Comparison of ENCODE assay signal across 22 cellular contexts in genomic region chr2:182814804-182815203, GRCh38. TPM values are rescaled to one million over a fixed set of nuclear protein-coding genes. Genes with fewer than 3 reads are reported as not detected.
A peak's percentile ranks its signal among the peaks of the same experiment; 100 is the strongest.
DNase-seq lines count a peak whose midpoint lies in the region; ATAC-seq, FAIRE-seq and TF ChIP-seq lines count a peak whose summit lies in the region.
"Had no signal": no experiment of that assay in that cellular context is flagged by ENCODE, and none has a peak within 500 bp of the region (broad histone marks: within the 10 kb centered on the region; RNA-seq: fewer than 3 reads in every experiment).

No MANE protein-coding gene starts in this region.

- no peaks in the 10 kb centered on the region for H3K4me1 Mint-ChIP-seq in activated naive CD8-positive, alpha-beta T cell treated with anti-CD3 and anti-CD28 coated beads, Interleukin-2, amount 50 U/mL, for 24 hours
- H3K4me1 Mint-ChIP-seq in activated naive CD8-positive, alpha-beta T cell treated with anti-CD3 and anti-CD28 coated beads for 36 hours: no peaks in the 10 kb centered on the region
- H3K4me1 Mint-ChIP-seq: CD14-positive monocyte; CD4-positive, alpha-beta memory T cell had no signal

- H3K4me1 ChIP-seq in trophoblast cell (ENCODE audit: control insufficient read depth in 1 of 2, insufficient read depth in 2 of 2, low read length in 2 of 2) (no peaks in the 10 kb centered on the region), A673 (ENCODE audit: insufficient read depth, low read length, poor library complexity, severe bottlenecking) (peaks cover 30% of the 10 kb centered on the region)
- H3K4me1 ChIP-seq: A549, BLaER1 had no signal

- DNase-seq in activated naive CD8-positive, alpha-beta T cell treated with anti-CD3 and anti-CD28 coated beads, Interleukin-2, amount 50 U/mL, for 24 hours: no peak
- DNase-seq in activated naive CD8-positive, alpha-beta T cell treated with anti-CD3 and anti-CD28 coated beads for 36 hours: no peak
- DNase-seq in bronchial epithelial cell (ENCODE audit: low read depth) (no peak), trophoblast cell (no peak), HUDEP-2 (lab: John Stamatoyannopoulos, UW; ENCODE audit: unreplicated experiment in 76 of 76) (no peak), A673 (ENCODE audit: low spot score) (no peak)
- DNase-seq: CD4-positive, alpha-beta memory T cell; DMS153; DMS79; GDM1; GOT3; H9; IMR-90; KBM-7 had no signal

- H2AK5ac ChIP-seq in trophoblast cell (ENCODE audit: low read length): no peak overlapping the region

- H3K4me3 Mint-ChIP-seq in activated naive CD8-positive, alpha-beta T cell treated with anti-CD3 and anti-CD28 coated beads, Interleukin-2, amount 50 U/mL, for 24 hours: no peak overlapping the region
- no peak overlapping the region for H3K4me3 Mint-ChIP-seq in activated naive CD8-positive, alpha-beta T cell treated with anti-CD3 and anti-CD28 coated beads for 36 hours
- H3K4me3 Mint-ChIP-seq: CD14-positive monocyte; CD4-positive, alpha-beta memory T cell; H9 had no signal

- no peak overlapping the region for H2AFZ ChIP-seq in trophoblast cell (ENCODE audit: insufficient read depth, low read length, poor library complexity)

- H3K4ac ChIP-seq in trophoblast cell (ENCODE audit: low read depth, low read length): no peak overlapping the region

- no peak overlapping the region for H4K12ac ChIP-seq in trophoblast cell (ENCODE audit: low read depth, low read length)

- H3K9ac ChIP-seq in trophoblast cell (ENCODE audit: low read length): no peak overlapping the region
- H3K9ac ChIP-seq: BLaER1 had no signal

- no peak overlapping the region for H3K14ac ChIP-seq in trophoblast cell (ENCODE audit: low read length)

- no peak overlapping the region for H4K8ac ChIP-seq in trophoblast cell (ENCODE audit: low read depth, low read length)

- no peaks in the 10 kb centered on the region for H3K36me3 Mint-ChIP-seq in activated naive CD8-positive, alpha-beta T cell treated with anti-CD3 and anti-CD28 coated beads, Interleukin-2, amount 50 U/mL, for 24 hours (ENCODE audit: low read depth)
- no peaks in the 10 kb centered on the region for H3K36me3 Mint-ChIP-seq in activated naive CD8-positive, alpha-beta T cell treated with anti-CD3 and anti-CD28 coated beads for 36 hours
- H3K36me3 Mint-ChIP-seq: CD14-positive monocyte; CD4-positive, alpha-beta memory T cell had no signal

- BruUV-seq in A673 (replicated peaks; lab: Mats Ljungman, UMichigan): no TSS peak

- H3K4me3 ChIP-seq in bronchial epithelial cell (ENCODE audit: low read depth, low read length): no peak overlapping the region
- H3K4me3 ChIP-seq in trophoblast cell (ENCODE audit: low read depth, low read length): peak overlapping the region; percentile 12
- no peak overlapping the region for H3K4me3 ChIP-seq in A673 (ENCODE audit: low read depth, low read length, poor library complexity, severe bottlenecking)
- H3K4me3 ChIP-seq: A549, BLaER1 had no signal

- H3K79me2 ChIP-seq in trophoblast cell (ENCODE audit: control insufficient read depth, insufficient read depth, low read length, poor library complexity): no peaks in the 10 kb centered on the region

- POLR2A ChIA-PET in A673 (lab: Charles Lee; ENCODE audit: low non-redundant PET): interaction anchor here (0.7 kb wide), 1 partner anchor 362 kb away, joined by 3 read pairs; no protein-coding TSS in a partner anchor

- no peak overlapping the region for H3K4me2 ChIP-seq in trophoblast cell (ENCODE audit: low read length)
- H3K4me2 ChIP-seq: A549, BLaER1 had no signal

- no peak overlapping the region for H3K27ac Mint-ChIP-seq in activated naive CD8-positive, alpha-beta T cell treated with anti-CD3 and anti-CD28 coated beads, Interleukin-2, amount 50 U/mL, for 24 hours
- no peak overlapping the region for H3K27ac Mint-ChIP-seq in activated naive CD8-positive, alpha-beta T cell treated with anti-CD3 and anti-CD28 coated beads for 36 hours
- H3K27ac Mint-ChIP-seq: CD14-positive monocyte; CD4-positive, alpha-beta memory T cell; H9 had no signal

- no peak overlapping the region for H2BK12ac ChIP-seq in trophoblast cell (ENCODE audit: low read length)

- intact Hi-C loops in A673 (cut with micrococcal nuclease; ENCODE audit: unreplicated experiment): no loop called here

- H4K91ac ChIP-seq in trophoblast cell (ENCODE audit: low read depth, low read length): no peak overlapping the region

- peak; percentile 15 for ATAC-seq in activated naive CD8-positive, alpha-beta T cell treated with anti-CD3 and anti-CD28 coated beads, Interleukin-2, amount 50 U/mL, for 24 hours
- ATAC-seq in HG03442 (IDR thresholded peaks at IDR 0.05; ENCODE audit: unreplicated experiment): no peak

- H2BK5ac ChIP-seq in trophoblast cell (ENCODE audit: low read depth, low read length, poor library complexity): no peak overlapping the region

- H3K27ac ChIP-seq in trophoblast cell (ENCODE audit: low read depth, low read length): no peak overlapping the region
- no peak overlapping the region for H3K27ac ChIP-seq in A673 (ENCODE audit: low read depth, low read length, poor library complexity, severe bottlenecking)
- H3K27ac ChIP-seq: 22Rv1, A549, BLaER1 had no signal

- H3K27me3 ChIP-seq in bronchial epithelial cell (ENCODE audit: control insufficient read depth, insufficient read depth, low read length) (peaks cover 1% of the 10 kb centered on the region), trophoblast cell (ENCODE audit: insufficient read depth, low read length) (no peaks in the 10 kb centered on the region), A673 (replicated peaks; ENCODE audit: insufficient read depth, low read depth, low read length, poor library complexity) (no peaks in the 10 kb centered on the region)
- H3K27me3 ChIP-seq: BLaER1 had no signal

- no CpG with 5 or more reads among the region's 3 CpGs for WGBS in trophoblast cell (ENCODE audit: extremely low coverage, insufficient coverage, insufficient read length)

- CTCF ChIA-PET in A673 (lab: Charles Lee): no interaction called here

- peak; percentile 85 for FAIRE-seq in bronchial epithelial cell (lab: Jason Lieb, UNC)
- FAIRE-seq: A549, GM12892, GM18507 had no signal

- H3K23ac ChIP-seq in trophoblast cell (ENCODE audit: low read length): no peak overlapping the region

- H3K9me3 ChIP-seq in trophoblast cell (ENCODE audit: insufficient read depth, low read depth, low read length): peaks cover 4% of the 10 kb centered on the region
- H3K9me3 ChIP-seq in A673 (ENCODE audit: low read depth, low read length, poor library complexity, severe bottlenecking): no peaks in the 10 kb centered on the region
- H3K9me3 ChIP-seq: A549, BLaER1 had no signal

- H3K27me3 Mint-ChIP-seq in activated naive CD8-positive, alpha-beta T cell treated with anti-CD3 and anti-CD28 coated beads, Interleukin-2, amount 50 U/mL, for 24 hours: peaks cover 15% of the 10 kb centered on the region
- peaks cover 16% of the 10 kb centered on the region for H3K27me3 Mint-ChIP-seq in activated naive CD8-positive, alpha-beta T cell treated with anti-CD3 and anti-CD28 coated beads for 36 hours

- H3K36me3 ChIP-seq in bronchial epithelial cell (ENCODE audit: control insufficient read depth, insufficient read depth, low read length): no peaks in the 10 kb centered on the region
- no peaks in the 10 kb centered on the region for H3K36me3 ChIP-seq in trophoblast cell (ENCODE audit: control insufficient read depth in 1 of 2, insufficient read depth in 2 of 2, low read length in 2 of 2)
- H3K36me3 ChIP-seq in A673 (ENCODE audit: insufficient read depth, low read length, poor library complexity, severe bottlenecking): no peaks in the 10 kb centered on the region
- H3K36me3 ChIP-seq: BLaER1 had no signal

- H2BK120ac ChIP-seq in trophoblast cell (ENCODE audit: insufficient read depth, low read length, poor library complexity): no peak overlapping the region

- H3K79me1 ChIP-seq in trophoblast cell (ENCODE audit: low read length): no peaks in the 10 kb centered on the region

- no peak overlapping the region for H3K18ac ChIP-seq in trophoblast cell (ENCODE audit: low read length)

- TF ChIP-seq CTCF in bronchial epithelial cell (IDR thresholded peaks at IDR 0.05; ENCODE audit: insufficient read depth, low read length, severe bottlenecking) (no peak), A673 (conservative IDR thresholded peaks at IDR 0.05; ENCODE audit: low read depth, low read length) (no peak)

- H3K9me3 Mint-ChIP-seq in activated naive CD8-positive, alpha-beta T cell treated with anti-CD3 and anti-CD28 coated beads, Interleukin-2, amount 50 U/mL, for 24 hours: no peaks in the 10 kb centered on the region
- H3K9me3 Mint-ChIP-seq in activated naive CD8-positive, alpha-beta T cell treated with anti-CD3 and anti-CD28 coated beads for 36 hours: no peaks in the 10 kb centered on the region
- H3K9me3 Mint-ChIP-seq: CD4-positive, alpha-beta memory T cell; H9 had no signal

RNA-seq across cellular contexts. Expression of gene FRZB, which starts 51.6 kb away (rescaled TPM):
- not detected for total RNA-seq in activated naive CD8-positive, alpha-beta T cell treated with anti-CD3 and anti-CD28 coated beads for 36 hours
- total RNA-seq in bronchial epithelial cell (0.26 and 0.38 TPM in 2 replicates), A673 (2021) (1.8 and 3.6 TPM in 2 replicates)
- 0.25 and 0.36 TPM in 2 replicates for polyA plus RNA-seq in trophoblast cell (2013)
- total RNA-seq: CD4-positive, alpha-beta memory T cell; Daoy had no signal
- polyA plus RNA-seq: CD14-positive monocyte had no signal
